ENCODE assay signal across 9 cellular contexts in genomic region chr1:218079820-218080219, GRCh38.
"Had no signal": no experiment of that assay in that cellular context is flagged by ENCODE, and none has a peak within 500 bp of the region (broad histone marks: within the 10 kb centered on the region; RNA-seq: fewer than 3 reads in every experiment).

No MANE protein-coding gene starts in this region.

- H3K4me3 Mint-ChIP-seq: HFFc6, IgD-negative memory B cell had no signal

- DNase-seq: GM23248, GOT3, H7, HFFc6 had no signal

- H2AFZ ChIP-seq: GM23248 had no signal

- H3K36me3 ChIP-seq: HAP-1 had no signal

- H3K27ac ChIP-seq: GM23248, HL-60 had no signal

- ATAC-seq: HCT116, HepG2 had no signal

- H3K4me3 ChIP-seq: GM23248, HAP-1 had no signal

- H3K9me3 ChIP-seq: HAP-1 had no signal

- H3K9ac ChIP-seq: GM23248 had no signal

- H3K27ac Mint-ChIP-seq: HFFc6, IgD-negative memory B cell had no signal

- H3K4me1 ChIP-seq: HAP-1 had no signal

- H3K36me3 Mint-ChIP-seq: IgD-negative memory B cell had no signal
